ENCODE assay signal across 8 cellular contexts in genomic region chr10:60114765-60115586, GRCh38.
DNase-seq lines count a peak whose midpoint lies in the region; ATAC-seq and TF ChIP-seq lines count a peak whose summit lies in the region.

No MANE protein-coding gene starts in this region.

- H3K4me1 ChIP-seq in Panc1 (ENCODE audit: control insufficient read depth, insufficient read depth, low read length): no peaks in the 10 kb centered on the region

- BruUV-seq in Panc1 (replicated peaks; lab: Mats Ljungman, UMichigan): no TSS peak

- peak; percentile 89 for ATAC-seq in GM18907 (IDR thresholded peaks at IDR 0.05; ENCODE audit: unreplicated experiment)
- ATAC-seq in HG03354 (IDR thresholded peaks at IDR 0.05; ENCODE audit: poor library complexity, severe bottlenecking, unreplicated experiment): peak; percentile 83
- ATAC-seq in Panc1: no peak
- peak; percentile 55 to 74 for ATAC-seq in naive B cell (ENCODE audit: low read depth in 2 of 2)
- ATAC-seq in stimulated activated naive CD8-positive, alpha-beta T cell treated with anti-CD3 and anti-CD28 coated beads, Interleukin-15, amount 100 ng/mL, for 72 hours: no peak

- H3K4me1 Mint-ChIP-seq in naive B cell: no peaks in the 10 kb centered on the region
- no peaks in the 10 kb centered on the region for H3K4me1 Mint-ChIP-seq in activated CD4-positive, alpha-beta memory T cell treated with anti-CD3 and anti-CD28 coated beads for 36 hours (ENCODE audit: low read depth)
- H3K4me1 Mint-ChIP-seq in stimulated activated naive CD8-positive, alpha-beta T cell treated with anti-CD3 and anti-CD28 coated beads, Interleukin-15, amount 100 ng/mL, for 72 hours: no peaks in the 10 kb centered on the region

- H3K27ac Mint-ChIP-seq in naive B cell: no peak overlapping the region
- no peak overlapping the region for H3K27ac Mint-ChIP-seq in activated CD4-positive, alpha-beta memory T cell treated with anti-CD3 and anti-CD28 coated beads for 36 hours
- H3K27ac Mint-ChIP-seq in stimulated activated naive CD8-positive, alpha-beta T cell treated with anti-CD3 and anti-CD28 coated beads, Interleukin-15, amount 100 ng/mL, for 72 hours: no peak overlapping the region

- no peak overlapping the region for H3K27ac ChIP-seq in C4-2B
- H3K27ac ChIP-seq in Panc1 (ENCODE audit: low read length): no peak overlapping the region

- no peaks in the 10 kb centered on the region for H3K36me3 ChIP-seq in Panc1 (ENCODE audit: control insufficient read depth, insufficient read depth, low read length)

- H3K4me3 ChIP-seq in Panc1 (ENCODE audit: low read depth in 2 of 2, low read length in 2 of 2): no peak overlapping the region
- no peak overlapping the region for H3K4me3 ChIP-seq in epithelial cell of proximal tubule (ENCODE audit: low read depth, low read length)

- CTCF ChIA-PET in Panc1 (lab: Charles Lee): no interaction called here
- CTCF ChIA-PET in activated CD4-positive, alpha-beta memory T cell treated with anti-CD3 and anti-CD28 coated beads for 36 hours (lab: Charles Lee): interaction anchor here (0.8 to 2.7 kb wide), 15 partner anchors 9 to 535 kb away, joined by 3 to 9 read pairs (median 4); no protein-coding TSS in a partner anchor

- TF ChIP-seq CTCF in C4-2B (conservative IDR thresholded peaks at IDR 0.05): peak; percentile 78
- peak; percentile 69 for TF ChIP-seq CTCF in Panc1 (IDR thresholded peaks at IDR 0.05)
- peak; percentile 75 for TF ChIP-seq CTCF in epithelial cell of proximal tubule (conservative IDR thresholded peaks at IDR 0.05; ENCODE audit: low read depth, low read length)

- H3K9me3 ChIP-seq in Panc1 (ENCODE audit: control insufficient read depth, insufficient read depth, low read depth, low read length): no peaks in the 10 kb centered on the region

- intact Hi-C loops in Panc1 (cut with micrococcal nuclease; ENCODE audit: unreplicated experiment): loop anchor here (10.0 kb wide), 1 partner anchor 60 kb away; no protein-coding TSS in a partner anchor
- intact Hi-C loops in activated CD4-positive, alpha-beta memory T cell treated with anti-CD3 and anti-CD28 coated beads for 36 hours (cut with micrococcal nuclease): loop anchor here (1.0 to 5.0 kb wide), 2 partner anchors 93 to 317 kb away; no protein-coding TSS in a partner anchor

- in situ Hi-C loops in Panc1 (cut with HindIII; ENCODE audit: low pct_unique_long_range_greater_than_20kb, low sequenced_read_pairs): no loop called here

- DNase-seq in Panc1 (ENCODE audit: low read depth, low spot score): no peak
- DNase-seq in epithelial cell of proximal tubule (ENCODE audit: low read depth): peak; percentile 12
- peak; percentile 35 for DNase-seq in naive B cell
- DNase-seq in activated CD4-positive, alpha-beta memory T cell treated with anti-CD3 and anti-CD28 coated beads for 36 hours: no peak
- no peak for DNase-seq in stimulated activated naive CD8-positive, alpha-beta T cell treated with anti-CD3 and anti-CD28 coated beads, Interleukin-15, amount 100 ng/mL, for 72 hours

- no peaks in the 10 kb centered on the region; the same call in 1 of the 2 replicates for H3K27me3 ChIP-seq in Panc1 (ENCODE audit: control insufficient read depth, insufficient read depth, low read length)

- no peaks in the 10 kb centered on the region for H3K27me3 Mint-ChIP-seq in naive B cell
- no peaks in the 10 kb centered on the region for H3K27me3 Mint-ChIP-seq in activated CD4-positive, alpha-beta memory T cell treated with anti-CD3 and anti-CD28 coated beads for 36 hours
- no peaks in the 10 kb centered on the region for H3K27me3 Mint-ChIP-seq in stimulated activated naive CD8-positive, alpha-beta T cell treated with anti-CD3 and anti-CD28 coated beads, Interleukin-15, amount 100 ng/mL, for 72 hours

- H3K4me3 Mint-ChIP-seq in naive B cell: no peak overlapping the region
- H3K4me3 Mint-ChIP-seq in activated CD4-positive, alpha-beta memory T cell treated with anti-CD3 and anti-CD28 coated beads for 36 hours: no peak overlapping the region
- H3K4me3 Mint-ChIP-seq in stimulated activated naive CD8-positive, alpha-beta T cell treated with anti-CD3 and anti-CD28 coated beads, Interleukin-15, amount 100 ng/mL, for 72 hours: no peak overlapping the region

- H3K36me3 Mint-ChIP-seq in naive B cell: no peaks in the 10 kb centered on the region
- H3K36me3 Mint-ChIP-seq in activated CD4-positive, alpha-beta memory T cell treated with anti-CD3 and anti-CD28 coated beads for 36 hours: no peaks in the 10 kb centered on the region

- H3K9me3 Mint-ChIP-seq in naive B cell: no peaks in the 10 kb centered on the region
- no peaks in the 10 kb centered on the region for H3K9me3 Mint-ChIP-seq in activated CD4-positive, alpha-beta memory T cell treated with anti-CD3 and anti-CD28 coated beads for 36 hours
- H3K9me3 Mint-ChIP-seq in stimulated activated naive CD8-positive, alpha-beta T cell treated with anti-CD3 and anti-CD28 coated beads, Interleukin-15, amount 100 ng/mL, for 72 hours: no peaks in the 10 kb centered on the region

- POLR2A ChIA-PET in Panc1 (lab: Charles Lee): no interaction called here
- POLR2A ChIA-PET in activated CD4-positive, alpha-beta memory T cell treated with anti-CD3 and anti-CD28 coated beads for 36 hours (lab: Charles Lee): interaction anchor here (0.7 kb wide), 1 partner anchor 60 kb away, joined by 3 read pairs; no protein-coding TSS in a partner anchor

Comparison
In these comparisons a context has a peak if more than half of its experiments do, and no peak if none do; other contexts are left out.
1. ATAC-seq: peak in GM18907 (single experiment), HG03354 (single experiment) and naive B cell (2 of 2); none in Panc1 (single experiment) and stimulated activated naive CD8-positive, alpha-beta T cell treated with anti-CD3 and anti-CD28 coated beads, Interleukin-15, amount 100 ng/mL, for 72 hours (single experiment).
2. DNase-seq: peak in epithelial cell of proximal tubule (single experiment) and naive B cell (single experiment); none in Panc1 (single experiment), activated CD4-positive, alpha-beta memory T cell treated with anti-CD3 and anti-CD28 coated beads for 36 hours (single experiment) and stimulated activated naive CD8-positive, alpha-beta T cell treated with anti-CD3 and anti-CD28 coated beads, Interleukin-15, amount 100 ng/mL, for 72 hours (0 of 2).
3. Peak in every context shown above with its lines, with median percentiles within 50 percentile points of each other: CTCF ChIP-seq.